ENCODE assay signal across 8 cellular contexts in the genomic region with DNA sequence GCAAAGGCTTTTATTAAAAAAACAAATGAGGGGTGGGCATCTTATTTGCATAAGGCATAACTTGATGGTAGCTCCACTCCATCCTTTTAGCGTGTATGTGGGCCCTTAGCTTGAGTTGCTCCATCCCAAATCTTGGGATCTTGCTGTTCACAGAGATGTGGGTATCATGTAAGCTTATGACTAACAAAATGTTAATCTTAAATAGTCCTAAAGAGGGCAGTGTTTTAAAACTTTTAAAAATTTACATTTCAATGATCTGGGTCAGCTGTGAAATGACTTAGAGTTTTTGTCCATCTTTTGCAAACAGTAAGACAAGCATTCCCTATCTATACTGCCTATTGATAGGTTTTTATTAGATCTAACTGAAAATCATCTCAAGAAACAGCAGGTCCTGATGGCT.
DNase-seq lines count a peak whose midpoint lies in the region; ATAC-seq, FAIRE-seq and TF ChIP-seq lines count a peak whose summit lies in the region.

No MANE protein-coding gene starts in this region.

- no peaks in the 10 kb centered on the region for H3K36me3 ChIP-seq in transverse colon

- in situ Hi-C loops in transverse colon (cut with MboI; ENCODE audit: low pct_ligation_motif_present in 1 of 4, low pct_unique_long_range_greater_than_20kb in 1 of 4, low sequenced_read_pairs in 3 of 4), result no loop called here

- no peak for TF ChIP-seq POLR2A in transverse colon (IDR thresholded peaks at IDR 0.05)

- CTCF ChIA-PET in GM10248 (lab: Yijun Ruan, JAX), result interaction anchor here (0.8 to 1.9 kb wide), 11 partner anchors 10 to 437 kb away, joined by 3 to 17 read pairs (median 4); no protein-coding TSS in a partner anchor

- no peak overlapping the region for H3K4me3 ChIP-seq in transverse colon

- POLR2A ChIA-PET in GM10248 (lab: Yijun Ruan, JAX), result interaction anchor here (0.5 kb wide), 1 partner anchor 398 kb away, joined by 3 read pairs; no protein-coding TSS in a partner anchor

- DNase-seq in AML-193 (lab: John Stamatoyannopoulos, UW) (peak; percentile 19 to 50), GM19239 (ENCODE audit: insufficient read length, low spot score) (no peak), NCI-H460 (ENCODE audit: extremely low read depth, low read depth) (peak; percentile 21), fibroblast of peridontal ligament (ENCODE audit: extremely low read depth) (peak; percentile 4), NCI-H128 (lab: John Stamatoyannopoulos, UW; ENCODE audit: unreplicated experiment) (no peak), GM10248 (ENCODE audit: extremely low spot score) (no peak), transverse colon (no peak)

- ATAC-seq in HG02852 (IDR thresholded peaks at IDR 0.05; ENCODE audit: unreplicated experiment), result no peak

- no peaks in the 10 kb centered on the region for H3K27me3 ChIP-seq in transverse colon

- intact Hi-C loops in transverse colon (cut with DNase I; ENCODE audit: low total_unique reads), result no loop called here

- TF ChIP-seq EP300 in transverse colon (IDR thresholded peaks at IDR 0.05; ENCODE audit: low read depth), result no peak

- no peaks in the 10 kb centered on the region for H3K9me3 ChIP-seq in transverse colon

- no peaks in the 10 kb centered on the region for H3K4me1 ChIP-seq in transverse colon

- peak; percentile 45 for FAIRE-seq in GM19239 (lab: Jason Lieb, UNC)

- TF ChIP-seq CTCF in GM10248 (IDR thresholded peaks at IDR 0.05; ENCODE audit: control extremely low read depth, extremely low read depth, low read depth, missing control alignments), result no peak
- no peak for TF ChIP-seq CTCF in transverse colon (IDR thresholded peaks at IDR 0.05)

- WGBS in transverse colon (ENCODE audit: low coverage in 1 of 2), 2 donors, result 54 to 78% methylated on average over 1 of the region's 1 CpG

- no peak overlapping the region for H3K27ac ChIP-seq in transverse colon

Comparison
In these comparisons a context has a peak if more than half of its experiments do, and no peak if none do; other contexts are left out.
1. DNase-seq: peak in AML-193 (2 of 2), NCI-H460 (single experiment) and fibroblast of peridontal ligament (single experiment); none in GM19239 (single experiment), NCI-H128 (single experiment), GM10248 (single experiment) and transverse colon (single experiment).